Comparison of ENCODE assay signal across 2 cellular contexts in genomic region chr4:153471691-153472080, GRCh38.
TF ChIP-seq lines count a peak whose summit lies in the region.

No MANE protein-coding gene starts in this region.

TF ChIP-seq in liver, 16 proteins besides CTCF, POLR2A, EP300 and RAD21:
- TF ChIP-seq ZBTB33 (IDR thresholded peaks at IDR 0.05), result no peak
- TF ChIP-seq TAF1 (conservative IDR thresholded peaks at IDR 0.05), result no peak
- peak; percentile 13 to 39 for TF ChIP-seq RXRA (IDR thresholded peaks at IDR 0.05)
- TF ChIP-seq FOXA1 (IDR thresholded peaks at IDR 0.05), result no peak
- no peak for TF ChIP-seq REST (IDR thresholded peaks at IDR 0.05)
- no peak for TF ChIP-seq NR2F2 (IDR thresholded peaks at IDR 0.05)
- TF ChIP-seq MAX (IDR thresholded peaks at IDR 0.05), result no peak
- peak; percentile 23 to 44 for TF ChIP-seq HNF4A (conservative IDR thresholded peaks at IDR 0.05)
- no peak for TF ChIP-seq FOXA2 (IDR thresholded peaks at IDR 0.05)
- TF ChIP-seq YY1 (IDR thresholded peaks at IDR 0.05), result no peak
- TF ChIP-seq SP1 (IDR thresholded peaks at IDR 0.05), result peak; percentile 19
- TF ChIP-seq JUND (IDR thresholded peaks at IDR 0.05), result peak; percentile 49 to 64
- no peak for TF ChIP-seq EGR1 (IDR thresholded peaks at IDR 0.05; ENCODE audit: low read depth in 2 of 2)
- TF ChIP-seq HNF4G (IDR thresholded peaks at IDR 0.05), result no peak
- peak; percentile 84 to 91 for TF ChIP-seq GABPA (IDR thresholded peaks at IDR 0.05 in 1 of 2, conservative IDR thresholded peaks at IDR 0.05 in 1 of 2)
- no peak for TF ChIP-seq ATF3 (IDR thresholded peaks at IDR 0.05)
TF ChIP-seq in liver: peak in this region for 5.

TF ChIP-seq in HepG2, 621 proteins besides CTCF, POLR2A, EP300 and RAD21:
- TF ChIP-seq PRMT3 (CRISPR knock-in tag; IDR thresholded peaks at IDR 0.05; ENCODE audit: borderline replicate concordance, low read depth) (no peak), ZNF407 (CRISPR knock-in tag; IDR thresholded peaks at IDR 0.05; ENCODE audit: not compliant biosample characterization) (no peak), PCBP2 (optimal IDR thresholded peaks at IDR 0.05; ENCODE audit: low read depth, low read length, poor library complexity, severe bottlenecking) (no peak), ZMYM3 (CRISPR knock-in tag; IDR thresholded peaks at IDR 0.05) (no peak), TAF15 (IDR thresholded peaks at IDR 0.05; ENCODE audit: low read depth, low read length, poor library complexity, severe bottlenecking) (no peak), ZNF761 (CRISPR knock-in tag; conservative IDR thresholded peaks at IDR 0.05) (no peak), ZNF792 (CRISPR knock-in tag; IDR thresholded peaks at IDR 0.05) (no peak), SP1 (IDR thresholded peaks at IDR 0.05) (no peak), SP1 (CRISPR knock-in tag; IDR thresholded peaks at IDR 0.05) (no peak), KLF9 (CRISPR knock-in tag; IDR thresholded peaks at IDR 0.05; ENCODE audit: low read depth) (no peak), TBX3 (IDR thresholded peaks at IDR 0.05; ENCODE audit: borderline replicate concordance) (no peak), IRF2 (CRISPR knock-in tag; IDR thresholded peaks at IDR 0.05) (no peak), HNF1B (CRISPR knock-in tag; IDR thresholded peaks at IDR 0.05) (no peak), HMG20B (CRISPR knock-in tag; conservative IDR thresholded peaks at IDR 0.05) (no peak), ISX (CRISPR knock-in tag; conservative IDR thresholded peaks at IDR 0.05) (no peak)
